In the genomic region with DNA sequence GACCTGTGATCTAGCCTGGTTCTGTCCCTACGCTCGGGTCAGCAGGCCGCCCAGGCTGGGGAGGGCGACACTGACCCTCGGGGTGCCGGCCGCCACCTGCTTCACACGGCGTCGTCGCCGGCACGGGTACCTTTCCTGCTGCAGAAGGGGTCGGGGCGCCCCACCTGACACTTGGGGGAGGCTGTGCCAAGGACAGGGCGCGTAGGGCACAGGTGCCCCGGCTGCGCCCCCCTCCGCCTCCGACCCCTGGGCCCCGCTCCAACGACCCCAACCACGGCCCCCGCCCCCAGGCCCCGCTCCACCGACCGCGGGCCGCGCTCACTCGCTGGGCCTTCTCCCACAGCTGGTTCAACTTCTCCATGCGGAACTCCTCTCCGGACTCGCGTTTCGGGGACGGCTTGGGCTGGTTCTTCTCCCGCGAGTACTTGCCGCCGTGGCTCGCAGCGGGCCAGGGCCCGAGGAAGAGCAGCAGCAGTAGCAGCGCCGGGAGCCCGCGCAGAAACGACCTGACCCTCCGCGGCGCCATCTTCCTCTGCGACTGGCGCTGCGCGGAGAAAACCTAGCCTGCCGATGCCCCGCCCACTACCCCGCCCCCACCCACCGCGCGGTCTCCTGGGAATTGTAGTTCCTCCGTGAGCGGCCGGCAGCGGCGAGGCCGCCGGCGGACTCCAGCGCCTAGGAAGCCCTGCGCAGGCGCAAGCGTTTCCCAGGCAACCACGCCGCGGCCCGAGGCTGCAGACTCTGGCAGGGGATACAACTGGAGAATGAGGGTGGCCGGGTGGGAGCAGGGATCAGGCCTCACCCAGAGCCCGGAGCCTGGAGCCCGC, we compare ENCODE assay signal across 8 cellular contexts. TPM values are rescaled to one million over a fixed set of nuclear protein-coding genes. Genes with fewer than 3 reads are reported as not detected.
DNase-seq lines count a peak whose midpoint lies in the region; ATAC-seq and TF ChIP-seq lines count a peak whose summit lies in the region.

A gene with protein sequence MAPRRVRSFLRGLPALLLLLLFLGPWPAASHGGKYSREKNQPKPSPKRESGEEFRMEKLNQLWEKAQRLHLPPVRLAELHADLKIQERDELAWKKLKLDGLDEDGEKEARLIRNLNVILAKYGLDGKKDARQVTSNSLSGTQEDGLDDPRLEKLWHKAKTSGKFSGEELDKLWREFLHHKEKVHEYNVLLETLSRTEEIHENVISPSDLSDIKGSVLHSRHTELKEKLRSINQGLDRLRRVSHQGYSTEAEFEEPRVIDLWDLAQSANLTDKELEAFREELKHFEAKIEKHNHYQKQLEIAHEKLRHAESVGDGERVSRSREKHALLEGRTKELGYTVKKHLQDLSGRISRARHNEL (minus strand): TSS at position 536 of the 827 bp plus-strand sequence. CDS start 10 bp downstream, at position 526.

- peak within 1 kb of the TSS; percentile 88 for H3K9ac ChIP-seq in HCT116 (ENCODE audit: low read length)
- peak within 1 kb of the TSS; percentile 78 for H3K9ac ChIP-seq in SK-N-SH

- TF ChIP-seq EP300 in SK-N-SH (IDR thresholded peaks at IDR 0.05; ENCODE audit: borderline replicate concordance in 1 of 2, low read depth in 1 of 2, low read length in 1 of 2): no peak

- H3K4me1 ChIP-seq in HCT116 (ENCODE audit: control insufficient read depth in 1 of 2, insufficient read depth in 2 of 2, low read length in 2 of 2): peaks cover 4 to 16% of the 10 kb centered on the region in 2 experiments; a peak in 3 of 4 replicates
- peaks cover 0 to 20% of the 10 kb centered on the region in 2 experiments; a peak in 1 of 4 replicates for H3K4me1 ChIP-seq in SK-N-SH (ENCODE audit: control insufficient read depth in 1 of 2, insufficient read depth in 2 of 2, low read depth in 1 of 2, low read length in 1 of 2)

- H3K27me3 ChIP-seq in HCT116 (ENCODE audit: insufficient read depth, low read length): no peaks in the 10 kb centered on the region
- no peaks in the 10 kb centered on the region for H3K27me3 ChIP-seq in SK-N-SH (ENCODE audit: insufficient read depth)

- TF ChIP-seq POLR2A in HCT116 (IDR thresholded peaks at IDR 0.05; ENCODE audit: borderline replicate concordance, extremely low read depth, insufficient read depth, insufficient read length): peak; percentile 96

- H2AFZ ChIP-seq in HCT116 (ENCODE audit: low read depth, low read length, poor library complexity, severe bottlenecking): peak within 1 kb of the TSS; percentile 35
- peak within 1 kb of the TSS; percentile 83 for H2AFZ ChIP-seq in SK-N-SH (ENCODE audit: low read depth)

- peaks cover 50% of the 10 kb centered on the region for H3K79me2 ChIP-seq in HCT116 (ENCODE audit: insufficient read depth, low read length)
- H3K79me2 ChIP-seq in SK-N-SH (ENCODE audit: insufficient read depth): peaks cover 38% of the 10 kb centered on the region

- RAD21 ChIA-PET in HCT116 (lab: Charles Lee; ENCODE audit: low non-redundant PET in 1 of 2, low total read pairs in 2 of 2, uncharacterized antibody in 2 of 2, unreplicated experiment in 2 of 2): no interaction called here

- CTCF ChIA-PET in HCT116 (lab: Charles Lee) (no interaction called here), SK-N-SH (lab: Yijun Ruan, JAX) (no interaction called here)

- H4K20me1 ChIP-seq in HCT116 (ENCODE audit: insufficient read depth) (no peaks in the 10 kb centered on the region), SK-N-SH (ENCODE audit: insufficient read depth) (peaks cover 41% of the 10 kb centered on the region)

- no TSS peak for BruUV-seq in HCT116 (replicated peaks; lab: Mats Ljungman, UMichigan)

- ATAC-seq in HCT116: peak; percentile 96

- POLR2A ChIA-PET in HCT116 (lab: Charles Lee): no interaction called here
- POLR2A ChIA-PET in SK-N-SH (lab: Yijun Ruan, JAX): no interaction called here

- no peak for TF ChIP-seq CTCF in HCT116 (IDR thresholded peaks at IDR 0.05 in 2 of 3, conservative IDR thresholded peaks at IDR 0.05 in 1 of 3; ENCODE audit: borderline replicate concordance in 1 of 3, insufficient read depth in 1 of 3, low read depth in 2 of 3, low read length in 2 of 3)
- no peak for TF ChIP-seq CTCF in SK-N-SH (IDR thresholded peaks at IDR 0.05)

- intact Hi-C loops in HCT116 (cut with micrococcal nuclease): no loop called here

- H3K4me3 ChIP-seq in HCT116 (replicated peaks in 1 of 2; ENCODE audit: low read depth in 1 of 2, low read length in 2 of 2) (peak within 1 kb of the TSS; percentile 81 to 89), SK-N-SH (ENCODE audit: low read depth in 2 of 2, low read length in 1 of 2) (peak within 1 kb of the TSS; percentile 68 to 88)

- no peak for TF ChIP-seq RAD21 in HCT116 (IDR thresholded peaks at IDR 0.05; ENCODE audit: low read depth)
- no peak for TF ChIP-seq RAD21 in SK-N-SH (IDR thresholded peaks at IDR 0.05; ENCODE audit: low read length)

- peaks cover 7 to 13% of the 10 kb centered on the region in 2 experiments; a peak in 3 of 4 replicates for H3K36me3 ChIP-seq in HCT116 (ENCODE audit: control insufficient read depth in 1 of 2, insufficient read depth in 2 of 2, low read length in 2 of 2)
- H3K36me3 ChIP-seq in SK-N-SH (replicated peaks in 1 of 2; ENCODE audit: control insufficient read depth in 1 of 2, insufficient read depth in 2 of 2, low read length in 1 of 2): peaks cover 0 to 14% of the 10 kb centered on the region in 2 experiments

- H3K4me2 ChIP-seq in HCT116 (ENCODE audit: low read length): peak within 1 kb of the TSS; percentile 76
- H3K4me2 ChIP-seq in SK-N-SH: peak within 1 kb of the TSS; percentile 95

- H3K9me2 ChIP-seq in HCT116 (ENCODE audit: insufficient read depth): no peaks in the 10 kb centered on the region
- no peaks in the 10 kb centered on the region for H3K9me2 ChIP-seq in SK-N-SH

- H3K9me3 ChIP-seq in HCT116 (ENCODE audit: control insufficient read depth in 1 of 2, insufficient read depth in 1 of 2, low read depth in 1 of 2, low read length in 2 of 2) (no peaks in the 10 kb centered on the region), SK-N-SH (no peaks in the 10 kb centered on the region)

- DNase-seq in GDM1 (lab: John Stamatoyannopoulos, UW): peak; percentile 74
- peak; percentile 69 for DNase-seq in HCT116 (ENCODE audit: low read depth, low spot score)
- DNase-seq in MV-4-11 (lab: John Stamatoyannopoulos, UW): peak; percentile 84
- peak; percentile 100 for DNase-seq in SK-N-SH
- DNase-seq in activated naive CD4-positive, alpha-beta T cell treated with anti-CD3 and anti-CD28 coated beads, Interleukin-2, amount 50 U/mL, for 16 hours: peak; percentile 85
- no peak for DNase-seq in glomerular endothelial cell (ENCODE audit: extremely low read depth, low read depth, low spot score)
- peak; percentile 91 for DNase-seq in occipital lobe (lab: John Stamatoyannopoulos, UW)

- H3K27ac ChIP-seq in HCT116 (ENCODE audit: low read depth, low read length) (peak within 1 kb of the TSS; percentile 48; the same call in 1 of the 2 replicates), SK-N-SH (ENCODE audit: low read depth in 2 of 2, low read length in 1 of 2) (peak within 1 kb of the TSS in 1 of 2 experiments; percentile 78; a peak in 1 of 4 replicates), temporal lobe (ENCODE audit: low read depth, low read length) (peak within 1 kb of the TSS; percentile 17)

- WGBS in SK-N-SH (ENCODE audit: low lambda C conversion rate): under 1% methylated on average over 53 of the region's 82 CpGs

- no peaks in the 10 kb centered on the region for H3F3A ChIP-seq in SK-N-SH (replicated peaks; ENCODE audit: insufficient read depth)

TF ChIP-seq in HCT116, 20 proteins besides CTCF, POLR2A, EP300 and RAD21 (continues in another document):
- peak; percentile 99 for TF ChIP-seq POLR2AphosphoS5 (IDR thresholded peaks at IDR 0.05; ENCODE audit: low read depth, low read length)
- TF ChIP-seq CBX3 (IDR thresholded peaks at IDR 0.05; ENCODE audit: low read depth): no peak

TF ChIP-seq in SK-N-SH, 30 proteins besides CTCF, POLR2A, EP300 and RAD21 (continues in another document):
- no peak for TF ChIP-seq FOSL2 (IDR thresholded peaks at IDR 0.05; ENCODE audit: borderline replicate concordance, low read depth)
- no peak for TF ChIP-seq RXRA (IDR thresholded peaks at IDR 0.05; ENCODE audit: borderline replicate concordance, low read depth)
- no peak for TF ChIP-seq USF1 (IDR thresholded peaks at IDR 0.05; ENCODE audit: borderline replicate concordance, low read depth)
- peak; percentile 51; the same call in 1 of the 2 replicates for TF ChIP-seq SIN3A (IDR thresholded peaks at IDR 0.05; ENCODE audit: borderline replicate concordance, low read depth, low read length)
- TF ChIP-seq GATA2 (CRISPR knock-in tag; IDR thresholded peaks at IDR 0.05): no peak
- TF ChIP-seq ELF1 (IDR thresholded peaks at IDR 0.05): no peak
- TF ChIP-seq TAF1 (IDR thresholded peaks at IDR 0.05; ENCODE audit: borderline replicate concordance, low read depth, low read length): peak; percentile 96
- TF ChIP-seq, protein P1, sequence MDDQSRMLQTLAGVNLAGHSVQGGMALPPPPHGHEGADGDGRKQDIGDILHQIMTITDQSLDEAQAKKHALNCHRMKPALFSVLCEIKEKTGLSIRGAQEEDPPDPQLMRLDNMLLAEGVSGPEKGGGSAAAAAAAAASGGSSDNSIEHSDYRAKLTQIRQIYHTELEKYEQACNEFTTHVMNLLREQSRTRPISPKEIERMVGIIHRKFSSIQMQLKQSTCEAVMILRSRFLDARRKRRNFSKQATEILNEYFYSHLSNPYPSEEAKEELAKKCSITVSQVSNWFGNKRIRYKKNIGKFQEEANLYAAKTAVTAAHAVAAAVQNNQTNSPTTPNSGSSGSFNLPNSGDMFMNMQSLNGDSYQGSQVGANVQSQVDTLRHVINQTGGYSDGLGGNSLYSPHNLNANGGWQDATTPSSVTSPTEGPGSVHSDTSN (IDR thresholded peaks at IDR 0.05): no peak
- peak; percentile 92 for TF ChIP-seq YY1 (IDR thresholded peaks at IDR 0.05; ENCODE audit: low read depth)
- no peak for TF ChIP-seq RFX5 (IDR thresholded peaks at IDR 0.05; ENCODE audit: low read length)
- peak; percentile 76; the same call in 1 of the 2 replicates for TF ChIP-seq MXI1 (IDR thresholded peaks at IDR 0.05; ENCODE audit: low read depth, low read length)
- TF ChIP-seq TEAD4 (IDR thresholded peaks at IDR 0.05; ENCODE audit: borderline replicate concordance, insufficient read depth): no peak
- TF ChIP-seq EZH2phosphoT487 (IDR thresholded peaks at IDR 0.05; ENCODE audit: borderline replicate concordance, low read depth): no peak

RNA-seq across cellular contexts. Expression of the gene that starts here (rescaled TPM):
- total RNA-seq in HCT116 (2021; ENCODE audit: unreplicated experiment) (109 TPM), glomerular endothelial cell (253 and 307 TPM in 2 replicates), occipital lobe (12.6 TPM), temporal lobe (11.3 TPM)
- 169 and 183 TPM in 2 replicates for polyA plus RNA-seq in HCT116 (2012)
- polyA plus RNA-seq in SK-N-SH (2012; rRNA removed): 200 and 209 TPM in 2 replicates
- polyA plus RNA-seq in SK-N-SH (2012; cell fraction: cytosol; rRNA removed): 115 and 179 TPM in 2 replicates
- polyA plus RNA-seq in SK-N-SH (2012; cell fraction: nucleus; rRNA removed): 119 and 167 TPM in 2 replicates
